In the genomic region with DNA sequence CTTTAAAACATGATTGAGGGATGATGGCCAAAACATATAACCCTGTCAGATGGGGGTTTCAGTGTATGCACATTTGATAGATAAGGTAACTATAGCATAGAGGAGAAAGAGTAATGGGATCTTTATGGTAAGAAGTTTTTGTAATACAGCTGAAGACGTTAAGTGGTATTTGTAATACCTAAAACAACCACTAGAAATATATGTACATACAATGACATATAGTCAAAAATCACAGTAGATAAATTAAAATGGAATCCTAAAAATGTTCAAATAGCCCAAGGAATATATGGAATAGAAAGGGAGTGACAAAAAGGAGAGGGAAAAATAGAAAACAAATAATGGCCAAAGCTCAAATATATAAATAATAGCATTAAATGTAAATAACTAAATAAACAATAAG, we compare ENCODE assay signal across 15 cellular contexts.
A peak's percentile ranks its signal among the peaks of the same experiment; 100 is the strongest.
DNase-seq lines count a peak whose midpoint lies in the region; ATAC-seq and TF ChIP-seq lines count a peak whose summit lies in the region.
"Had no signal": no experiment of that assay in that cellular context is flagged by ENCODE, and none has a peak within 500 bp of the region (broad histone marks: within the 10 kb centered on the region; RNA-seq: fewer than 3 reads in every experiment).

No MANE protein-coding gene starts in this region.

- H2AFZ ChIP-seq in MM.1S (ENCODE audit: low read length): no peak overlapping the region
- no peak overlapping the region for H2AFZ ChIP-seq in smooth muscle cell (ENCODE audit: low read depth)

- H3K79me2 ChIP-seq in MM.1S (ENCODE audit: low read length): no peaks in the 10 kb centered on the region
- H3K79me2 ChIP-seq in smooth muscle cell (ENCODE audit: low read depth): no peaks in the 10 kb centered on the region

- H3K4me1 Mint-ChIP-seq in HFFc6 (ENCODE audit: low read depth) (no peaks in the 10 kb centered on the region), chondrocyte (ENCODE audit: low read depth) (no peaks in the 10 kb centered on the region)
- H3K4me1 Mint-ChIP-seq: CD8-positive, alpha-beta memory T cell had no signal

- H3K27ac ChIP-seq in MM.1S (ENCODE audit: low read length): no peak overlapping the region
- H3K27ac ChIP-seq in smooth muscle cell (ENCODE audit: low read depth): no peak overlapping the region
- H3K27ac ChIP-seq in thyroid gland: no peak overlapping the region
- H3K27ac ChIP-seq: HL-60, SK-N-MC had no signal

- no peaks in the 10 kb centered on the region for H3K4me1 ChIP-seq in MM.1S (ENCODE audit: low read length)
- H3K4me1 ChIP-seq in smooth muscle cell (ENCODE audit: low read depth): no peaks in the 10 kb centered on the region
- H3K4me1 ChIP-seq in thyroid gland: no peaks in the 10 kb centered on the region
- H3K4me1 ChIP-seq: HAP-1 had no signal

- H3K27me3 Mint-ChIP-seq in HFFc6 (ENCODE audit: insufficient read depth): no peaks in the 10 kb centered on the region; the same call in 1 of the 2 replicates
- peaks cover 16% of the 10 kb centered on the region for H3K27me3 Mint-ChIP-seq in chondrocyte (ENCODE audit: low read depth)
- H3K27me3 Mint-ChIP-seq: CD8-positive, alpha-beta memory T cell had no signal

- H3K4me3 ChIP-seq in MM.1S (ENCODE audit: low read length) (no peak overlapping the region), smooth muscle cell (no peak overlapping the region), thyroid gland (replicated peaks in 1 of 3) (no peak overlapping the region)
- H3K4me3 ChIP-seq: HAP-1, K562, SK-N-MC had no signal

- no peak for DNase-seq in HFFc6
- no peak for DNase-seq in MM.1S
- no peak for DNase-seq in chondrocyte (ENCODE audit: low spot score)
- DNase-seq in smooth muscle cell (lab: John Stamatoyannopoulos, UW; ENCODE audit: unreplicated experiment): no peak
- no peak for DNase-seq in islet precursor cell
- no peak for DNase-seq in thyroid gland
- DNase-seq: CD8-positive, alpha-beta memory T cell; NCI-H1105; NCI-H187 treated with DMSO at 0.1 percent for 48 hours had no signal

- 83% methylated on average over 1 of the region's 1 CpG for whole genome bisulfite sequencing in smooth muscle cell (ENCODE audit: low lambda C conversion rate)
- WGBS in thyroid gland, 2 donors: 67 to 70% methylated on average over 1 of the region's 1 CpG

- H3K36me3 Mint-ChIP-seq in HFFc6 (ENCODE audit: low read depth) (no peaks in the 10 kb centered on the region), chondrocyte (ENCODE audit: low read depth) (no peaks in the 10 kb centered on the region)

- H3K9me3 Mint-ChIP-seq in HFFc6 (peaks cover 48% of the 10 kb centered on the region), chondrocyte (ENCODE audit: low read depth) (no peaks in the 10 kb centered on the region)
- H3K9me3 Mint-ChIP-seq: T-helper 1 cell treated with Interleukin-12 subunit alpha and Interleukin-12 subunit beta and Interleukin-4 antibody, amounts not matched to agents 30 μg/mL and 1 μg/mL, for 36 hours had no signal

- no peaks in the 10 kb centered on the region for H3K36me3 ChIP-seq in MM.1S (replicated peaks; ENCODE audit: insufficient read depth, low read length)
- no peaks in the 10 kb centered on the region for H3K36me3 ChIP-seq in smooth muscle cell (ENCODE audit: low read depth)
- H3K36me3 ChIP-seq in thyroid gland: no peaks in the 10 kb centered on the region
- H3K36me3 ChIP-seq: HAP-1 had no signal

- no peak for TF ChIP-seq POLR2A in thyroid gland (IDR thresholded peaks at IDR 0.05)

- H3K27ac Mint-ChIP-seq in HFFc6: no peak overlapping the region
- H3K27ac Mint-ChIP-seq in chondrocyte (ENCODE audit: unreplicated experiment): no peak overlapping the region
- H3K27ac Mint-ChIP-seq: CD8-positive, alpha-beta memory T cell; T-helper 1 cell treated with Interleukin-12 subunit alpha and Interleukin-12 subunit beta and Interleukin-4 antibody, amounts not matched to agents 30 μg/mL and 1 μg/mL, for 36 hours had no signal

- intact Hi-C loops in thyroid gland (cut with DNase I): no loop called here

- ATAC-seq in HG02588 (IDR thresholded peaks at IDR 0.05; ENCODE audit: unreplicated experiment): no peak
- ATAC-seq: K562 had no signal

- H3K4me2 ChIP-seq in MM.1S (ENCODE audit: low read depth, low read length) (no peak overlapping the region), smooth muscle cell (no peak overlapping the region)

- H3K4me3 Mint-ChIP-seq in HFFc6 (no peak overlapping the region), chondrocyte (ENCODE audit: unreplicated experiment) (no peak overlapping the region)
- H3K4me3 Mint-ChIP-seq: CD8-positive, alpha-beta memory T cell; T-helper 1 cell treated with Interleukin-12 subunit alpha and Interleukin-12 subunit beta and Interleukin-4 antibody, amounts not matched to agents 30 μg/mL and 1 μg/mL, for 36 hours had no signal

- H3F3A ChIP-seq in MM.1S (ENCODE audit: insufficient read depth, low read length): no peaks in the 10 kb centered on the region
- no peaks in the 10 kb centered on the region for H3F3A ChIP-seq in smooth muscle cell (ENCODE audit: low read depth)

- peak; percentile 39 for TF ChIP-seq CTCF in HFFc6 (IDR thresholded peaks at IDR 0.05)
- 0 out of 2 replicates have a peak, but pooled peaks have one; percentile 8 for TF ChIP-seq CTCF in MM.1S (IDR thresholded peaks at IDR 0.05; ENCODE audit: low read length)
- peak; percentile 46 for TF ChIP-seq CTCF in chondrocyte (IDR thresholded peaks at IDR 0.05)
- peak; percentile 20 for TF ChIP-seq CTCF in smooth muscle cell (IDR thresholded peaks at IDR 0.05; ENCODE audit: borderline replicate concordance, insufficient read depth, poor library complexity, severe bottlenecking)
- no peak for TF ChIP-seq CTCF in thyroid gland (IDR thresholded peaks at IDR 0.05)

- H3K27me3 ChIP-seq in MM.1S (replicated peaks; ENCODE audit: insufficient read depth, low read length) (no peaks in the 10 kb centered on the region), smooth muscle cell (ENCODE audit: low read depth) (no peaks in the 10 kb centered on the region), thyroid gland (no peaks in the 10 kb centered on the region)

- H3K9ac ChIP-seq in MM.1S (ENCODE audit: low read length) (no peak overlapping the region), smooth muscle cell (ENCODE audit: low read depth) (no peak overlapping the region)

- H3K9me3 ChIP-seq in MM.1S (replicated peaks; ENCODE audit: insufficient read depth, low read length) (no peaks in the 10 kb centered on the region), smooth muscle cell (replicated peaks; ENCODE audit: low read depth) (no peaks in the 10 kb centered on the region), thyroid gland (no peaks in the 10 kb centered on the region)
- H3K9me3 ChIP-seq: HAP-1 had no signal

- H3K9me2 ChIP-seq in MM.1S (replicated peaks; ENCODE audit: insufficient read depth, low read length): no peaks in the 10 kb centered on the region

- no peaks in the 10 kb centered on the region for H4K20me1 ChIP-seq in MM.1S (ENCODE audit: insufficient read depth, low read length)
- H4K20me1 ChIP-seq in smooth muscle cell (ENCODE audit: low read depth): no peaks in the 10 kb centered on the region

Comparison
In these comparisons a context has a peak if more than half of its experiments do, and no peak if none do; other contexts are left out.
1. CTCF ChIP-seq: peak in HFFc6 (single experiment), MM.1S (single experiment), chondrocyte (single experiment) and smooth muscle cell (single experiment); none in thyroid gland (0 of 6).